In genomic region chr13:77338961-77339401, GRCh38 we compare ENCODE assay signal across 8 cellular contexts.
DNase-seq lines count a peak whose midpoint lies in the region; ATAC-seq and TF ChIP-seq lines count a peak whose summit lies in the region.

No MANE protein-coding gene starts in this region.

- H3K36me3 Mint-ChIP-seq in central memory CD8-positive, alpha-beta T cell (ENCODE audit: insufficient read depth) = no peaks in the 10 kb centered on the region

- no peak for DNase-seq in central memory CD8-positive, alpha-beta T cell (ENCODE audit: low spot score in 2 of 2)
- no peak for DNase-seq in globus pallidus (ENCODE audit: low spot score)
- no peak for DNase-seq in NCI-H1930 (lab: John Stamatoyannopoulos, UW)
- DNase-seq in foreskin fibroblast = no peak
- DNase-seq in HUDEP-2 (lab: John Stamatoyannopoulos, UW; ENCODE audit: unreplicated experiment in 76 of 76) = no peak

- no peaks in the 10 kb centered on the region for H3K27me3 Mint-ChIP-seq in central memory CD8-positive, alpha-beta T cell

- no peaks in the 10 kb centered on the region for H3K4me1 Mint-ChIP-seq in central memory CD8-positive, alpha-beta T cell

- no peak overlapping the region for H3K4me3 Mint-ChIP-seq in central memory CD8-positive, alpha-beta T cell

- no peak overlapping the region for H3K27ac Mint-ChIP-seq in central memory CD8-positive, alpha-beta T cell (ENCODE audit: low read depth)

- H3K4me3 ChIP-seq in foreskin fibroblast (ENCODE audit: low read depth in 1 of 2, low read length in 2 of 2) = no peak overlapping the region

- ATAC-seq in GM18498 (IDR thresholded peaks at IDR 0.05; ENCODE audit: unreplicated experiment) = peak; percentile 69
- ATAC-seq in GM21447 (IDR thresholded peaks at IDR 0.05; ENCODE audit: unreplicated experiment) = peak; percentile 78
- ATAC-seq in HG03469 (IDR thresholded peaks at IDR 0.05; ENCODE audit: unreplicated experiment) = peak; percentile 51
- ATAC-seq in central memory CD8-positive, alpha-beta T cell (replicated peaks; ENCODE audit: extremely low read depth, poor library complexity, severe bottlenecking) = peak; percentile 28

- no peak for TF ChIP-seq CTCF in foreskin fibroblast (IDR thresholded peaks at IDR 0.05; ENCODE audit: low read depth, low read length)

- H3K9me3 Mint-ChIP-seq in central memory CD8-positive, alpha-beta T cell = no peaks in the 10 kb centered on the region

Comparison
In these comparisons a context has a peak if more than half of its experiments do, and no peak if none do; other contexts are left out.
1. ATAC-seq: peak in every context shown above with its lines; median percentile 78 in GM21447; 69 in GM18498; 51 in HG03469; 28 in central memory CD8-positive, alpha-beta T cell.